In the genomic region with DNA sequence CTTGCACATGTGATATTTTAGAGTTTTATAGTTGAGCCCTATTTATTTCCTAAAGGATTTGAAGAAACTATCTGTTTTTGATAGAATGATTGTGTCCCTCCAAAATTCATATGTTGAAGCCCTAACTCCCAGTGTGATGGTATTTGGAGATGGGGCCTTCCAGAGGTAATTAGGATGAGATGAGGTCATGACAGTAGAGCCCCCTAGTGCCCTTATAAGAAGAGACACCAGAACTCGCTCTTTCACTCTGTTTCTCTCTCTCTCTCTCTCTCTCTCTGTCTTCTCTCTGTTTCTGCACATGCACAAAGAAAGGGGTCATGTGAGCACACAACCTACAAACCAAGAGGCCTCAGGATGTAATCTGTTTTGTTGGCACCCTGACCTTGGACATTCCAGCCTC, we compare ENCODE assay signal across 12 cellular contexts.
DNase-seq lines count a peak whose midpoint lies in the region; ATAC-seq, FAIRE-seq and TF ChIP-seq lines count a peak whose summit lies in the region.
"Had no signal": no experiment of that assay in that cellular context is flagged by ENCODE, and none has a peak within 500 bp of the region (broad histone marks: within the 10 kb centered on the region; RNA-seq: fewer than 3 reads in every experiment).

No MANE protein-coding gene starts in this region.

- H3K36me3 ChIP-seq in A673 (ENCODE audit: insufficient read depth, low read length, poor library complexity, severe bottlenecking) (no peaks in the 10 kb centered on the region), OCI-LY3 (replicated peaks; ENCODE audit: low read depth, low read length) (no peaks in the 10 kb centered on the region), aorta (ENCODE audit: control insufficient read depth in 1 of 2, insufficient read depth in 2 of 2, low read length in 1 of 2) (no peaks in the 10 kb centered on the region)

- FAIRE-seq in GM12892 (lab: Jason Lieb, UNC), result peak; percentile 67

- no peak overlapping the region for H3K4me2 ChIP-seq in OCI-LY3 (ENCODE audit: low read length)

- H2AFZ ChIP-seq in OCI-LY3 (ENCODE audit: low read depth, low read length), result no peak overlapping the region

- no peaks in the 10 kb centered on the region for H3K27me3 ChIP-seq in A673 (replicated peaks; ENCODE audit: insufficient read depth, low read depth, low read length, poor library complexity)
- no peaks in the 10 kb centered on the region for H3K27me3 ChIP-seq in OCI-LY3 (ENCODE audit: low read depth, low read length)
- H3K27me3 ChIP-seq in foreskin keratinocyte, result no peaks in the 10 kb centered on the region
- no peaks in the 10 kb centered on the region for H3K27me3 ChIP-seq in aorta (ENCODE audit: control insufficient read depth in 1 of 2, insufficient read depth in 2 of 2, low read length in 1 of 2)

- peak; percentile 63 for DNase-seq in A673 (ENCODE audit: low spot score)
- DNase-seq in GM12892 (ENCODE audit: insufficient read length), result no peak
- DNase-seq in foreskin keratinocyte, result no peak
- DNase-seq in sciatic nerve (ENCODE audit: low spot score), result no peak
- DNase-seq in activated effector memory CD4-positive, alpha-beta T cell treated with Interleukin-2 at 50 U/mL for 16 hours, result no peak
- DNase-seq in aorta, result no peak
- DNase-seq: AML-193; stimulated activated CD4-positive, alpha-beta T cell treated with anti-CD3 and anti-CD28 coated beads, Interleukin-2, amount 100 ng/mL, for 48 hours; stimulated activated naive CD4-positive, alpha-beta T cell had no signal

- WGBS in aorta, 2 donors, result 59% methylated on average over 1 of the region's 1 CpG

- H3K4me1 ChIP-seq in A673 (ENCODE audit: insufficient read depth, low read length, poor library complexity, severe bottlenecking) (no peaks in the 10 kb centered on the region), OCI-LY3 (ENCODE audit: low read length) (peaks cover 8% of the 10 kb centered on the region), foreskin keratinocyte (no peaks in the 10 kb centered on the region), aorta (ENCODE audit: control insufficient read depth in 1 of 2, insufficient read depth in 2 of 2, low read length in 2 of 2) (no peaks in the 10 kb centered on the region)

- H3K9me3 ChIP-seq in A673 (ENCODE audit: low read depth, low read length, poor library complexity, severe bottlenecking) (no peaks in the 10 kb centered on the region), OCI-LY3 (ENCODE audit: insufficient read depth, low read length) (no peaks in the 10 kb centered on the region), aorta (ENCODE audit: control insufficient read depth, low read length) (no peaks in the 10 kb centered on the region)

- TF ChIP-seq POLR2A in GM12892 (IDR thresholded peaks at IDR 0.05; ENCODE audit: low read depth, low read length), result no peak

- no peak overlapping the region for H3K27ac ChIP-seq in A673 (ENCODE audit: low read depth, low read length, poor library complexity, severe bottlenecking)
- H3K27ac ChIP-seq in OCI-LY3 (ENCODE audit: low read length), result no peak overlapping the region
- no peak overlapping the region for H3K27ac ChIP-seq in foreskin keratinocyte
- H3K27ac ChIP-seq in aorta (ENCODE audit: low read depth in 1 of 2, low read length in 2 of 2), result no peak overlapping the region

- ATAC-seq in foreskin keratinocyte, result no peak
- no peak for ATAC-seq in sciatic nerve
- ATAC-seq in aorta (ENCODE audit: low FRiP score), result no peak
- ATAC-seq in HG02938 (IDR thresholded peaks at IDR 0.05; ENCODE audit: unreplicated experiment), result no peak
- ATAC-seq: Right ventricle myocardium inferior had no signal

- CTCF ChIA-PET in A673 (lab: Charles Lee), result interaction anchor here (1.3 kb wide), 1 partner anchor 420 kb away, joined by 5 read pairs; no protein-coding TSS in a partner anchor

- H3K4me3 ChIP-seq in A673 (ENCODE audit: low read depth, low read length, poor library complexity, severe bottlenecking) (no peak overlapping the region), OCI-LY3 (ENCODE audit: low read length) (no peak overlapping the region), aorta (ENCODE audit: low read length in 2 of 2) (no peak overlapping the region)

- POLR2A ChIA-PET in A673 (lab: Charles Lee; ENCODE audit: low non-redundant PET), result no interaction called here

- no peaks in the 10 kb centered on the region for H4K20me1 ChIP-seq in OCI-LY3 (ENCODE audit: insufficient read depth, low read length)

- intact Hi-C loops in A673 (cut with micrococcal nuclease; ENCODE audit: unreplicated experiment), result loop anchor here (10.0 kb wide), 1 partner anchor 142 kb away; no protein-coding TSS in a partner anchor
- intact Hi-C loops in sciatic nerve (cut with DNase I), result no loop called here
- intact Hi-C loops in aorta (cut with DNase I), result loop anchor here in 1 of 2 donors (10.0 kb wide), 1 partner anchor 422 kb away; no protein-coding TSS in a partner anchor

- H3K9ac ChIP-seq in OCI-LY3 (ENCODE audit: low read length), result no peak overlapping the region

- H3K79me2 ChIP-seq in OCI-LY3 (ENCODE audit: low read length), result no peaks in the 10 kb centered on the region

- no TSS peak for BruUV-seq in A673 (replicated peaks; lab: Mats Ljungman, UMichigan)

- TF ChIP-seq CTCF in A673 (conservative IDR thresholded peaks at IDR 0.05; ENCODE audit: low read depth, low read length) (peak; percentile 53), OCI-LY3 (IDR thresholded peaks at IDR 0.05; ENCODE audit: low read depth, low read length) (peak; percentile 59), foreskin keratinocyte (conservative IDR thresholded peaks at IDR 0.05) (peak; percentile 26)
